8 cellular contexts compared by ENCODE assay signal in the genomic region with DNA sequence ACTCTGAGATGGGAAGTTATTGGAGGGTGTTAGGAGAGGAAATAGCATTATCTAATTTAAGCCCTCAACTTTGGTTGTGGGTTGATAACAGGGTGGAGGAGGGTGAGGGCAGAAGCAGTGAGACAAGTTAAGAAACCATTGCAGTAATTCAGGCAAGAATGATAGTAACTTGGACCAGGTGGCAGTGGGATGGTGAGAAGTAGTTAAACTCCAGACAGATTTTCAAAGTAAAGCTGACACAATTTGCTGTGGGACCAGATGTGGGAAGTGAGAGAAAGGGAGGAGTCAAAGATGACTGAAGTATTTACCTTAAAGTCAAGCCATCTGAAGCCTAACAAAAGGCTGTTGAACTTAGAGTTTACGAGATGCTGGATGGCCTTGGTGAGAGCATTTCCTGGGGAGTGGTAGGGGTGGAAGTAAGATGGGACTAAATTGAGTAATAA.
DNase-seq lines count a peak whose midpoint lies in the region; ATAC-seq lines count a peak whose summit lies in the region.

No MANE protein-coding gene starts in this region.

- peak overlapping the region; percentile 4 for H3K4me3 Mint-ChIP-seq in activated CD8-positive, alpha-beta memory T cell treated with anti-CD3 and anti-CD28 coated beads, Interleukin-2, amount 10 ng/mL, durations not matched to agents 7 days and 5 days
- peak overlapping the region in 1 of 8 donors; percentile 1 for H3K4me3 Mint-ChIP-seq in naive B cell

- DNase-seq in activated CD8-positive, alpha-beta memory T cell treated with anti-CD3 and anti-CD28 coated beads, Interleukin-2, amount 10 ng/mL, durations not matched to agents 7 days and 5 days: no peak
- DNase-seq in activated CD8-positive, alpha-beta memory T cell treated with anti-CD3 and anti-CD28 coated beads, Interleukin-2, amount 50 U/mL, for 4 hours: no peak
- DNase-seq in naive B cell (no peak), left ventricle myocardium superior (no peak), NCI-H345 treated with DMSO at 0.1 percent for 48 hours (lab: John Stamatoyannopoulos, UW; ENCODE audit: unreplicated experiment) (no peak)

- H3K27me3 Mint-ChIP-seq in activated CD8-positive, alpha-beta memory T cell treated with anti-CD3 and anti-CD28 coated beads, Interleukin-2, amount 10 ng/mL, durations not matched to agents 7 days and 5 days: no peaks in the 10 kb centered on the region
- no peaks in the 10 kb centered on the region for H3K27me3 Mint-ChIP-seq in naive B cell

- no peaks in the 10 kb centered on the region for H3K9me3 Mint-ChIP-seq in activated CD8-positive, alpha-beta memory T cell treated with anti-CD3 and anti-CD28 coated beads, Interleukin-2, amount 10 ng/mL, durations not matched to agents 7 days and 5 days (ENCODE audit: low read depth)
- H3K9me3 Mint-ChIP-seq in naive B cell: no peaks in the 10 kb centered on the region

- peaks cover 60% of the 10 kb centered on the region for H3K4me1 Mint-ChIP-seq in activated CD8-positive, alpha-beta memory T cell treated with anti-CD3 and anti-CD28 coated beads, Interleukin-2, amount 10 ng/mL, durations not matched to agents 7 days and 5 days
- peaks cover 14 to 16% (median 14%) of the 10 kb centered on the region in 3 donors for H3K4me1 Mint-ChIP-seq in naive B cell

- CTCF ChIA-PET in activated CD8-positive, alpha-beta memory T cell treated with anti-CD3 and anti-CD28 coated beads, Interleukin-2, amount 10 ng/mL, durations not matched to agents 7 days and 5 days (lab: Charles Lee): interaction anchor here (1.6 kb wide), 1 partner anchor 10 kb away, joined by 5 read pairs; no protein-coding TSS in a partner anchor

- intact Hi-C loops in left ventricle myocardium superior (cut with micrococcal nuclease): no loop called here

- peak overlapping the region; percentile 55 for H3K27ac Mint-ChIP-seq in activated CD8-positive, alpha-beta memory T cell treated with anti-CD3 and anti-CD28 coated beads, Interleukin-2, amount 10 ng/mL, durations not matched to agents 7 days and 5 days
- peak overlapping the region in 2 of 6 donors; percentile 39 to 50 for H3K27ac Mint-ChIP-seq in naive B cell

- H3K36me3 Mint-ChIP-seq in activated CD8-positive, alpha-beta memory T cell treated with anti-CD3 and anti-CD28 coated beads, Interleukin-2, amount 10 ng/mL, durations not matched to agents 7 days and 5 days: peaks cover 1% of the 10 kb centered on the region
- H3K36me3 Mint-ChIP-seq in naive B cell: no peaks in the 10 kb centered on the region

- ATAC-seq in activated CD8-positive, alpha-beta memory T cell treated with anti-CD3 and anti-CD28 coated beads, Interleukin-2, amount 10 ng/mL, durations not matched to agents 7 days and 5 days: no peak
- ATAC-seq in GM21723 (IDR thresholded peaks at IDR 0.05; ENCODE audit: unreplicated experiment): peak; percentile 48
- ATAC-seq in HG03520 (IDR thresholded peaks at IDR 0.05; ENCODE audit: unreplicated experiment): peak; percentile 30
- peak; percentile 58 to 59 for ATAC-seq in naive B cell (ENCODE audit: low read depth in 2 of 2)
- ATAC-seq in left ventricle myocardium superior: no peak
- ATAC-seq in HG02623 (IDR thresholded peaks at IDR 0.05; ENCODE audit: unreplicated experiment): no peak

Comparison
In these comparisons a context has a peak if more than half of its experiments do, and no peak if none do; other contexts are left out.
1. ATAC-seq: peak in GM21723 (single experiment), HG03520 (single experiment) and naive B cell (2 of 2); none in activated CD8-positive, alpha-beta memory T cell treated with anti-CD3 and anti-CD28 coated beads, Interleukin-2, amount 10 ng/mL, durations not matched to agents 7 days and 5 days (single experiment), left ventricle myocardium superior (single experiment) and HG02623 (single experiment).